In the genomic region with DNA sequence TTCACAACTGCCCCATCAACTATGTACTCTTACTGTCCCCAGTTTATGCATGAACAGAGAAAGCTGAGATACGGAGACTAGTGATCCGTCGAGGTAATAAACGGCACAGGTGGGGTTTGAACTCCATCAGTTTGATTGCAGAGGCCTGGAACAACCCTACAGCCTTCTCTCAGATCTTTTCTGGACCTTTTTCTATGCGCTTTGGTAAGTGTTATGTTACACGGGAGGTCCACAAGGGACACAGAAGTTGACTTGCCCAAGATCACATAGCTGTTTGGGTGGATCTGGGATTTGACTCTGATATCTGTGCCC, we compare ENCODE assay signal across 2 cellular contexts.
TF ChIP-seq lines count a peak whose summit lies in the region.

No MANE protein-coding gene starts in this region.

TF ChIP-seq in SK-N-SH, 30 proteins besides CTCF, POLR2A, EP300 and RAD21:
- TF ChIP-seq, protein P1, sequence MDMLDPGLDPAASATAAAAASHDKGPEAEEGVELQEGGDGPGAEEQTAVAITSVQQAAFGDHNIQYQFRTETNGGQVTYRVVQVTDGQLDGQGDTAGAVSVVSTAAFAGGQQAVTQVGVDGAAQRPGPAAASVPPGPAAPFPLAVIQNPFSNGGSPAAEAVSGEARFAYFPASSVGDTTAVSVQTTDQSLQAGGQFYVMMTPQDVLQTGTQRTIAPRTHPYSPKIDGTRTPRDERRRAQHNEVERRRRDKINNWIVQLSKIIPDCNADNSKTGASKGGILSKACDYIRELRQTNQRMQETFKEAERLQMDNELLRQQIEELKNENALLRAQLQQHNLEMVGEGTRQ (IDR thresholded peaks at IDR 0.05; ENCODE audit: borderline replicate concordance, low read depth, low read length), result no peak
- TF ChIP-seq CHD2 (IDR thresholded peaks at IDR 0.05; ENCODE audit: low read length, partially characterized antibody) (no peak), SMC3 (IDR thresholded peaks at IDR 0.05; ENCODE audit: low read depth, low read length) (no peak), YY1 (IDR thresholded peaks at IDR 0.05; ENCODE audit: low read depth) (no peak), JUND (IDR thresholded peaks at IDR 0.05) (no peak), NFIC (IDR thresholded peaks at IDR 0.05; ENCODE audit: borderline replicate concordance) (no peak), RXRA (IDR thresholded peaks at IDR 0.05; ENCODE audit: borderline replicate concordance, low read depth) (no peak), FOXM1 (IDR thresholded peaks at IDR 0.05; ENCODE audit: low read depth) (no peak), RCOR1 (IDR thresholded peaks at IDR 0.05; ENCODE audit: low read length) (no peak), MXI1 (IDR thresholded peaks at IDR 0.05; ENCODE audit: low read depth, low read length) (no peak), TEAD4 (IDR thresholded peaks at IDR 0.05; ENCODE audit: borderline replicate concordance, insufficient read depth) (no peak), EZH2phosphoT487 (IDR thresholded peaks at IDR 0.05; ENCODE audit: borderline replicate concordance, low read depth) (no peak)
- TF ChIP-seq, protein P2, sequence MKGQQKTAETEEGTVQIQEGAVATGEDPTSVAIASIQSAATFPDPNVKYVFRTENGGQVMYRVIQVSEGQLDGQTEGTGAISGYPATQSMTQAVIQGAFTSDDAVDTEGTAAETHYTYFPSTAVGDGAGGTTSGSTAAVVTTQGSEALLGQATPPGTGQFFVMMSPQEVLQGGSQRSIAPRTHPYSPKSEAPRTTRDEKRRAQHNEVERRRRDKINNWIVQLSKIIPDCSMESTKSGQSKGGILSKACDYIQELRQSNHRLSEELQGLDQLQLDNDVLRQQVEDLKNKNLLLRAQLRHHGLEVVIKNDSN (IDR thresholded peaks at IDR 0.05; ENCODE audit: borderline replicate concordance, low read depth), result no peak
- TF ChIP-seq, protein P3, sequence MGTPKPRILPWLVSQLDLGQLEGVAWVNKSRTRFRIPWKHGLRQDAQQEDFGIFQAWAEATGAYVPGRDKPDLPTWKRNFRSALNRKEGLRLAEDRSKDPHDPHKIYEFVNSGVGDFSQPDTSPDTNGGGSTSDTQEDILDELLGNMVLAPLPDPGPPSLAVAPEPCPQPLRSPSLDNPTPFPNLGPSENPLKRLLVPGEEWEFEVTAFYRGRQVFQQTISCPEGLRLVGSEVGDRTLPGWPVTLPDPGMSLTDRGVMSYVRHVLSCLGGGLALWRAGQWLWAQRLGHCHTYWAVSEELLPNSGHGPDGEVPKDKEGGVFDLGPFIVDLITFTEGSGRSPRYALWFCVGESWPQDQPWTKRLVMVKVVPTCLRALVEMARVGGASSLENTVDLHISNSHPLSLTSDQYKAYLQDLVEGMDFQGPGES (IDR thresholded peaks at IDR 0.05; ENCODE audit: low read depth, low read length), result no peak

TF ChIP-seq in SK-N-SH treated with all-trans-retinoic acid at 6 μM for 48 hours, 23 proteins besides CTCF, POLR2A, EP300 and RAD21 (continued from another document):
- TF ChIP-seq, protein P4, sequence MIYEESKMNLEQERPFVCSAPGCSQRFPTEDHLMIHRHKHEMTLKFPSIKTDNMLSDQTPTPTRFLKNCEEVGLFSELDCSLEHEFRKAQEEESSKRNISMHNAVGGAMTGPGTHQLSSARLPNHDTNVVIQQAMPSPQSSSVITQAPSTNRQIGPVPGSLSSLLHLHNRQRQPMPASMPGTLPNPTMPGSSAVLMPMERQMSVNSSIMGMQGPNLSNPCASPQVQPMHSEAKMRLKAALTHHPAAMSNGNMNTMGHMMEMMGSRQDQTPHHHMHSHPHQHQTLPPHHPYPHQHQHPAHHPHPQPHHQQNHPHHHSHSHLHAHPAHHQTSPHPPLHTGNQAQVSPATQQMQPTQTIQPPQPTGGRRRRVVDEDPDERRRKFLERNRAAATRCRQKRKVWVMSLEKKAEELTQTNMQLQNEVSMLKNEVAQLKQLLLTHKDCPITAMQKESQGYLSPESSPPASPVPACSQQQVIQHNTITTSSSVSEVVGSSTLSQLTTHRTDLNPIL (CRISPR knock-in tag; IDR thresholded peaks at IDR 0.05; ENCODE audit: low read depth), result no peak
- TF ChIP-seq, protein P5, sequence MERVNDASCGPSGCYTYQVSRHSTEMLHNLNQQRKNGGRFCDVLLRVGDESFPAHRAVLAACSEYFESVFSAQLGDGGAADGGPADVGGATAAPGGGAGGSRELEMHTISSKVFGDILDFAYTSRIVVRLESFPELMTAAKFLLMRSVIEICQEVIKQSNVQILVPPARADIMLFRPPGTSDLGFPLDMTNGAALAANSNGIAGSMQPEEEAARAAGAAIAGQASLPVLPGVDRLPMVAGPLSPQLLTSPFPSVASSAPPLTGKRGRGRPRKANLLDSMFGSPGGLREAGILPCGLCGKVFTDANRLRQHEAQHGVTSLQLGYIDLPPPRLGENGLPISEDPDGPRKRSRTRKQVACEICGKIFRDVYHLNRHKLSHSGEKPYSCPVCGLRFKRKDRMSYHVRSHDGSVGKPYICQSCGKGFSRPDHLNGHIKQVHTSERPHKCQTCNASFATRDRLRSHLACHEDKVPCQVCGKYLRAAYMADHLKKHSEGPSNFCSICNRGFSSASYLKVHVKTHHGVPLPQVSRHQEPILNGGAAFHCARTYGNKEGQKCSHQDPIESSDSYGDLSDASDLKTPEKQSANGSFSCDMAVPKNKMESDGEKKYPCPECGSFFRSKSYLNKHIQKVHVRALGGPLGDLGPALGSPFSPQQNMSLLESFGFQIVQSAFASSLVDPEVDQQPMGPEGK (CRISPR knock-in tag; IDR thresholded peaks at IDR 0.05; ENCODE audit: borderline replicate concordance), result no peak
TF ChIP-seq in SK-N-SH treated with all-trans-retinoic acid at 6 μM for 48 hours: peak in this region for 0.
